In the genomic region with DNA sequence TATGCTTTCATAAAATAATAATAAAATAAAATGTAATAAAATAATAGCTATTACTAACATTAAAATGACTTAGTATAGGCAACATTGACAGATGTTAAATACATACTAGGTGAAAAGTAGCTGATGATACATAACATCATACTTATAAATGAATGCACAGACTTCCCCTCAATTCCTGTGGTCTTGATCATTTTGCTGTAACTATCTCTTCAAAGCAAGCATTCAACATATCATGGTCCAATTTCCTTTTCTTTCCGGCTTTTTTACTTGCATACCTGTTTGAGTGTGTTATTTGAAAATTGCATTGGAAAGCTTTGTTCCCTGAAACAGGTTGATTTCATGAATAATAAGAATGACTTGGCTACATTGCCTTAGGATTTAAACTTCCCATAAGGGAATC, we compare ENCODE assay signal across 1 cellular context.
TF ChIP-seq lines count a peak whose summit lies in the region.

No MANE protein-coding gene starts in this region.

TF ChIP-seq in GM23338, 12 proteins besides CTCF, POLR2A, EP300 and RAD21:
- TF ChIP-seq, protein P1, sequence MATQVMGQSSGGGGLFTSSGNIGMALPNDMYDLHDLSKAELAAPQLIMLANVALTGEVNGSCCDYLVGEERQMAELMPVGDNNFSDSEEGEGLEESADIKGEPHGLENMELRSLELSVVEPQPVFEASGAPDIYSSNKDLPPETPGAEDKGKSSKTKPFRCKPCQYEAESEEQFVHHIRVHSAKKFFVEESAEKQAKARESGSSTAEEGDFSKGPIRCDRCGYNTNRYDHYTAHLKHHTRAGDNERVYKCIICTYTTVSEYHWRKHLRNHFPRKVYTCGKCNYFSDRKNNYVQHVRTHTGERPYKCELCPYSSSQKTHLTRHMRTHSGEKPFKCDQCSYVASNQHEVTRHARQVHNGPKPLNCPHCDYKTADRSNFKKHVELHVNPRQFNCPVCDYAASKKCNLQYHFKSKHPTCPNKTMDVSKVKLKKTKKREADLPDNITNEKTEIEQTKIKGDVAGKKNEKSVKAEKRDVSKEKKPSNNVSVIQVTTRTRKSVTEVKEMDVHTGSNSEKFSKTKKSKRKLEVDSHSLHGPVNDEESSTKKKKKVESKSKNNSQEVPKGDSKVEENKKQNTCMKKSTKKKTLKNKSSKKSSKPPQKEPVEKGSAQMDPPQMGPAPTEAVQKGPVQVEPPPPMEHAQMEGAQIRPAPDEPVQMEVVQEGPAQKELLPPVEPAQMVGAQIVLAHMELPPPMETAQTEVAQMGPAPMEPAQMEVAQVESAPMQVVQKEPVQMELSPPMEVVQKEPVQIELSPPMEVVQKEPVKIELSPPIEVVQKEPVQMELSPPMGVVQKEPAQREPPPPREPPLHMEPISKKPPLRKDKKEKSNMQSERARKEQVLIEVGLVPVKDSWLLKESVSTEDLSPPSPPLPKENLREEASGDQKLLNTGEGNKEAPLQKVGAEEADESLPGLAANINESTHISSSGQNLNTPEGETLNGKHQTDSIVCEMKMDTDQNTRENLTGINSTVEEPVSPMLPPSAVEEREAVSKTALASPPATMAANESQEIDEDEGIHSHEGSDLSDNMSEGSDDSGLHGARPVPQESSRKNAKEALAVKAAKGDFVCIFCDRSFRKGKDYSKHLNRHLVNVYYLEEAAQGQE (IDR thresholded peaks at IDR 0.05; ENCODE audit: unreplicated experiment): no peak
- TF ChIP-seq EZH2phosphoT487 (IDR thresholded peaks at IDR 0.05; ENCODE audit: unreplicated experiment) (no peak), EZH2 (IDR thresholded peaks at IDR 0.05; ENCODE audit: low read depth, unreplicated experiment) (no peak), STAT1 (IDR thresholded peaks at IDR 0.05; ENCODE audit: unreplicated experiment) (no peak), POLR2AphosphoS5 (IDR thresholded peaks at IDR 0.05; ENCODE audit: low read depth) (no peak), NANOG (IDR thresholded peaks at IDR 0.05; ENCODE audit: borderline replicate concordance) (no peak), ZNF331 (CRISPR knock-in tag; IDR thresholded peaks at IDR 0.05; ENCODE audit: low read depth) (no peak), CREB1 (CRISPR knock-in tag; IDR thresholded peaks at IDR 0.05; ENCODE audit: low read depth) (no peak), ZNF114 (CRISPR knock-in tag; IDR thresholded peaks at IDR 0.05) (no peak)
- TF ChIP-seq, protein P2, sequence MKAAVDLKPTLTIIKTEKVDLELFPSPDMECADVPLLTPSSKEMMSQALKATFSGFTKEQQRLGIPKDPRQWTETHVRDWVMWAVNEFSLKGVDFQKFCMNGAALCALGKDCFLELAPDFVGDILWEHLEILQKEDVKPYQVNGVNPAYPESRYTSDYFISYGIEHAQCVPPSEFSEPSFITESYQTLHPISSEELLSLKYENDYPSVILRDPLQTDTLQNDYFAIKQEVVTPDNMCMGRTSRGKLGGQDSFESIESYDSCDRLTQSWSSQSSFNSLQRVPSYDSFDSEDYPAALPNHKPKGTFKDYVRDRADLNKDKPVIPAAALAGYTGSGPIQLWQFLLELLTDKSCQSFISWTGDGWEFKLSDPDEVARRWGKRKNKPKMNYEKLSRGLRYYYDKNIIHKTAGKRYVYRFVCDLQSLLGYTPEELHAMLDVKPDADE (IDR thresholded peaks at IDR 0.05): no peak
- TF ChIP-seq, protein P3, sequence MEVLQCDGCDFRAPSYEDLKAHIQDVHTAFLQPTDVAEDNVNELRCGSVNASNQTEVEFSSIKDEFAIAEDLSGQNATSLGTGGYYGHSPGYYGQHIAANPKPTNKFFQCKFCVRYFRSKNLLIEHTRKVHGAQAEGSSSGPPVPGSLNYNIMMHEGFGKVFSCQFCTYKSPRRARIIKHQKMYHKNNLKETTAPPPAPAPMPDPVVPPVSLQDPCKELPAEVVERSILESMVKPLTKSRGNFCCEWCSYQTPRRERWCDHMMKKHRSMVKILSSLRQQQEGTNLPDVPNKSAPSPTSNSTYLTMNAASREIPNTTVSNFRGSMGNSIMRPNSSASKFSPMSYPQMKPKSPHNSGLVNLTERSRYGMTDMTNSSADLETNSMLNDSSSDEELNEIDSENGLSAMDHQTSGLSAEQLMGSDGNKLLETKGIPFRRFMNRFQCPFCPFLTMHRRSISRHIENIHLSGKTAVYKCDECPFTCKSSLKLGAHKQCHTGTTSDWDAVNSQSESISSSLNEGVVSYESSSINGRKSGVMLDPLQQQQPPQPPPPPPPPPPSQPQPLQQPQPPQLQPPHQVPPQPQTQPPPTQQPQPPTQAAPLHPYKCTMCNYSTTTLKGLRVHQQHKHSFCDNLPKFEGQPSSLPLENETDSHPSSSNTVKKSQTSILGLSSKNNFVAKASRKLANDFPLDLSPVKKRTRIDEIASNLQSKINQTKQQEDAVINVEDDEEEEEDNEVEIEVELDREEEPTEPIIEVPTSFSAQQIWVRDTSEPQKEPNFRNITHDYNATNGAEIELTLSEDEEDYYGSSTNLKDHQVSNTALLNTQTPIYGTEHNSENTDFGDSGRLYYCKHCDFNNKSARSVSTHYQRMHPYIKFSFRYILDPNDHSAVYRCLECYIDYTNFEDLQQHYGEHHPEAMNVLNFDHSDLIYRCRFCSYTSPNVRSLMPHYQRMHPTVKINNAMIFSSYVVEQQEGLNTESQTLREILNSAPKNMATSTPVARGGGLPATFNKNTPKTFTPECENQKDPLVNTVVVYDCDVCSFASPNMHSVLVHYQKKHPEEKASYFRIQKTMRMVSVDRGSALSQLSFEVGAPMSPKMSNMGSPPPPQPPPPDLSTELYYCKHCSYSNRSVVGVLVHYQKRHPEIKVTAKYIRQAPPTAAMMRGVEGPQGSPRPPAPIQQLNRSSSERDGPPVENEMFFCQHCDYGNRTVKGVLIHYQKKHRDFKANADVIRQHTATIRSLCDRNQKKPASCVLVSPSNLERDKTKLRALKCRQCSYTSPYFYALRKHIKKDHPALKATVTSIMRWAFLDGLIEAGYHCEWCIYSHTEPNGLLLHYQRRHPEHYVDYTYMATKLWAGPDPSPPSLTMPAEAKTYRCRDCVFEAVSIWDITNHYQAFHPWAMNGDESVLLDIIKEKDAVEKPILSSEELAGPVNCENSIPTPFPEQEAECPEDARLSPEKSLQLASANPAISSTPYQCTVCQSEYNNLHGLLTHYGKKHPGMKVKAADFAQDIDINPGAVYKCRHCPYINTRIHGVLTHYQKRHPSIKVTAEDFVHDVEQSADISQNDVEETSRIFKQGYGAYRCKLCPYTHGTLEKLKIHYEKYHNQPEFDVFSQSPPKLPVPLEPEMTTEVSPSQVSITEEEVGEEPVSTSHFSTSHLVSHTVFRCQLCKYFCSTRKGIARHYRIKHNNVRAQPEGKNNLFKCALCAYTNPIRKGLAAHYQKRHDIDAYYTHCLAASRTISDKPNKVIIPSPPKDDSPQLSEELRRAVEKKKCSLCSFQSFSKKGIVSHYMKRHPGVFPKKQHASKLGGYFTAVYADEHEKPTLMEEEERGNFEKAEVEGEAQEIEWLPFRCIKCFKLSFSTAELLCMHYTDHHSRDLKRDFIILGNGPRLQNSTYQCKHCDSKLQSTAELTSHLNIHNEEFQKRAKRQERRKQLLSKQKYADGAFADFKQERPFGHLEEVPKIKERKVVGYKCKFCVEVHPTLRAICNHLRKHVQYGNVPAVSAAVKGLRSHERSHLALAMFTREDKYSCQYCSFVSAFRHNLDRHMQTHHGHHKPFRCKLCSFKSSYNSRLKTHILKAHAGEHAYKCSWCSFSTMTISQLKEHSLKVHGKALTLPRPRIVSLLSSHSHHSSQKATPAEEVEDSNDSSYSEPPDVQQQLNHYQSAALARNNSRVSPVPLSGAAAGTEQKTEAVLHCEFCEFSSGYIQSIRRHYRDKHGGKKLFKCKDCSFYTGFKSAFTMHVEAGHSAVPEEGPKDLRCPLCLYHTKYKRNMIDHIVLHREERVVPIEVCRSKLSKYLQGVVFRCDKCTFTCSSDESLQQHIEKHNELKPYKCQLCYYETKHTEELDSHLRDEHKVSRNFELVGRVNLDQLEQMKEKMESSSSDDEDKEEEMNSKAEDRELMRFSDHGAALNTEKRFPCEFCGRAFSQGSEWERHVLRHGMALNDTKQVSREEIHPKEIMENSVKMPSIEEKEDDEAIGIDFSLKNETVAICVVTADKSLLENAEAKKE (CRISPR knock-in tag; IDR thresholded peaks at IDR 0.05): no peak
